Comparison of ENCODE assay signal across 35 cellular contexts in genomic region chr2:120812866-120813265, GRCh38.
"Had no signal": no experiment of that assay in that cellular context is flagged by ENCODE, and none has a peak within 500 bp of the region (broad histone marks: within the 10 kb centered on the region; RNA-seq: fewer than 3 reads in every experiment).

No MANE protein-coding gene starts in this region.

- H3K36me3 ChIP-seq: MG63 had no signal

- DNase-seq: Karpas-422, Kasumi-1, MG63, MM.1S, MV-4-11, NCI-H1048, NCI-H1092, NCI-H1092 treated with DMSO at 0.1 percent for 48 hours, NCI-H1105, NCI-H1105 treated with DMSO at 0.1 percent for 48 hours, NCI-H1417, NCI-H1417 treated with DMSO at 0.1 percent for 48 hours, NCI-H1436, NCI-H1436 treated with DMSO at 0.1 percent for 48 hours, NCI-H146, NCI-H1694, NCI-H1694 treated with DMSO at 0.1 percent for 48 hours, NCI-H187, NCI-H187 treated with DMSO at 0.1 percent for 48 hours, NCI-H1930, NCI-H2029, NCI-H2029 treated with DMSO at 0.1 percent for 48 hours, NCI-H2081, NCI-H2081 treated with DMSO at 0.1 percent for 48 hours, NCI-H2107, NCI-H2171, NCI-H2171 treated with DMSO at 0.1 percent for 48 hours, NCI-H2227 treated with DMSO at 0.1 percent for 48 hours, NCI-H226, NCI-H345, NCI-H446, NCI-H446 treated with DMSO at 0.1 percent for 48 hours, NCI-H510A, NCI-H510A treated with DMSO at 0.1 percent for 48 hours, NCI-H524 had no signal

- H3K9me3 ChIP-seq: MG63 had no signal

- H3K4me3 ChIP-seq: MG63 had no signal

- H3K27me3 ChIP-seq: MG63 had no signal
